Comparison of ENCODE assay signal across 1 cellular context in the genomic region with DNA sequence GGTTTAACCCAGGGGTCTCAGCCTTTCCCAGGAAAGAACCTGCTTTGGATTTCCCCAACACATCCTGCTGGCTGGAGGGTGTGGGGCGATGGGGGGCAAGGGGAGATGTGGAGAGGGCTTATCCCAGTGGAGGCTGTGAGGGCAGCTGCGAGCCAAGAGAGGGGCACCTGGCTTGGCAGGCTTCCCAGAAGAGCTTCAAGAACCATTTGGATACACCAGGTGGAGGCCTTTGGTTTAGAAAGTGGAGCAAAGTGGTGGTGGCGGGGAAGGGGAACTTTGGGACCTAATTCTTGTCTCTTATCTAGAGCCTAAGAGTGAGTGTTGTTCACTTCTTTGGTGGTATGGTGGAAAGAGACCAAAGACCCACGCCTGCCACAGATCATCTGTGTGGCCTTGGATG.
TF ChIP-seq lines count a peak whose summit lies in the region.

No MANE protein-coding gene starts in this region.

TF ChIP-seq in HepG2, 621 proteins besides CTCF, POLR2A, EP300 and RAD21:
- TF ChIP-seq EHMT2 (IDR thresholded peaks at IDR 0.05; ENCODE audit: borderline replicate concordance, low read depth, low read length) (no peak), NFE2L1 (CRISPR knock-in tag; IDR thresholded peaks at IDR 0.05; ENCODE audit: borderline replicate concordance) (no peak), SAFB2 (CRISPR knock-in tag; IDR thresholded peaks at IDR 0.05; ENCODE audit: borderline replicate concordance, low read depth) (no peak), HNRNPK (IDR thresholded peaks at IDR 0.05; ENCODE audit: low read depth, low read length, poor library complexity, severe bottlenecking) (peak; percentile 29), NCOA5 (CRISPR knock-in tag; IDR thresholded peaks at IDR 0.05) (no peak), ZFP36L1 (CRISPR knock-in tag; IDR thresholded peaks at IDR 0.05) (no peak), DMAP1 (CRISPR knock-in tag; IDR thresholded peaks at IDR 0.05) (no peak)
- TF ChIP-seq, protein P1, sequence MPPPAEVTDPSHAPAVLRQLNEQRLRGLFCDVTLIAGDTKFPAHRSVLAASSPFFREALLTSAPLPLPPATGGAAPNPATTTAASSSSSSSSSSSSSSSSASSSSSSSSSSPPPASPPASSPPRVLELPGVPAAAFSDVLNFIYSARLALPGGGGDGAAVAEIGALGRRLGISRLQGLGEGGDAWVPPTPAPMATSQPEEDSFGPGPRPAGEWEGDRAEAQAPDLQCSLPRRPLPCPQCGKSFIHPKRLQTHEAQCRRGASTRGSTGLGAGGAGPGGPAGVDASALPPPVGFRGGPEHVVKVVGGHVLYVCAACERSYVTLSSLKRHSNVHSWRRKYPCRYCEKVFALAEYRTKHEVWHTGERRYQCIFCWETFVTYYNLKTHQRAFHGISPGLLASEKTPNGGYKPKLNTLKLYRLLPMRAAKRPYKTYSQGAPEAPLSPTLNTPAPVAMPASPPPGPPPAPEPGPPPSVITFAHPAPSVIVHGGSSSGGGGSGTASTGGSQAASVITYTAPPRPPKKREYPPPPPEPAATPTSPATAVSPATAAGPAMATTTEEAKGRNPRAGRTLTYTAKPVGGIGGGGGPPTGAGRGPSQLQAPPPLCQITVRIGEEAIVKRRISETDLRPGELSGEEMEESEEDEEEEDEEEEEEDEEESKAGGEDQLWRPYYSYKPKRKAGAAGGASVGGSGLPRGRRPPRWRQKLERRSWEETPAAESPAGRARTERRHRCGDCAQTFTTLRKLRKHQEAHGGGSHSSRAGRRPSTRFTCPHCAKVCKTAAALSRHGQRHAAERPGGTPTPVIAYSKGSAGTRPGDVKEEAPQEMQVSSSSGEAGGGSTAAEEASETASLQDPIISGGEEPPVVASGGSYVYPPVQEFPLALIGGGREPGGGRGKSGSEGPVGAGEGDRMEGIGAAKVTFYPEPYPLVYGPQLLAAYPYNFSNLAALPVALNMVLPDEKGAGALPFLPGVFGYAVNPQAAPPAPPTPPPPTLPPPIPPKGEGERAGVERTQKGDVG (CRISPR knock-in tag; IDR thresholded peaks at IDR 0.05; ENCODE audit: borderline replicate concordance) = no peak
- TF ChIP-seq, protein P2, sequence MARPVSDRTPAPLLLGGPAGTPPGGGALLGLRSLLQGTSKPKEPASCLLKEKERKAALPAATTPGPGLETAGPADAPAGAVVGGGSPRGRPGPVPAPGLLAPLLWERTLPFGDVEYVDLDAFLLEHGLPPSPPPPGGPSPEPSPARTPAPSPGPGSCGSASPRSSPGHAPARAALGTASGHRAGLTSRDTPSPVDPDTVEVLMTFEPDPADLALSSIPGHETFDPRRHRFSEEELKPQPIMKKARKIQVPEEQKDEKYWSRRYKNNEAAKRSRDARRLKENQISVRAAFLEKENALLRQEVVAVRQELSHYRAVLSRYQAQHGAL (CRISPR knock-in tag; IDR thresholded peaks at IDR 0.05; ENCODE audit: not compliant biosample characterization) = no peak
TF ChIP-seq in HepG2: peak in this region for 1.
